Comparison of ENCODE assay signal across 16 cellular contexts in the genomic region with DNA sequence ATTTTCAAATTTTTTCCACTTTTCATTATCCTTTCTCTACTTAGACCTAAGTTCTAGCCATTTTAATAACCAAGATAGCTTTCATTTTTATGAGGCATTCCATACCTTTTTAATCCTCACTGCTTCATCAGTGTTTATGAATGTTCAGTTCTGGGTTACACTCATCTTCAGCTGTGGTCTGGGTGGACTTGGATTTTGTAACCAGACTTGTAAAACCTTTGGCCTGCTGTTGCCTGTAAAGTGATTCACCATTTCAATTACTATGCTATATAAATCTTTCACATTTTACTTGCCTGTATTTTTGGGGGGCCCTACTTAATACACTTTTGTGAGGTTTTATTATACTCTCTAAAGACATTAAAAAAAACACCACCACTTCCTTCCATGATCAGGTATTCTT. TPM values are rescaled to one million over a fixed set of nuclear protein-coding genes. Genes with fewer than 3 reads are reported as not detected.
A peak's percentile ranks its signal among the peaks of the same experiment; 100 is the strongest.
DNase-seq lines count a peak whose midpoint lies in the region; ATAC-seq and TF ChIP-seq lines count a peak whose summit lies in the region.
"Had no signal": no experiment of that assay in that cellular context is flagged by ENCODE, and none has a peak within 500 bp of the region (broad histone marks: within the 10 kb centered on the region; RNA-seq: fewer than 3 reads in every experiment).

No MANE protein-coding gene starts in this region.

- ATAC-seq in GM19324 (IDR thresholded peaks at IDR 0.05; ENCODE audit: low FRiP score, unreplicated experiment) = no peak
- no peak for ATAC-seq in GM18505 (IDR thresholded peaks at IDR 0.05; ENCODE audit: unreplicated experiment)
- ATAC-seq: heart left ventricle had no signal

- DNase-seq in HS-5 (ENCODE audit: low read depth) (peak; percentile 79), brain microvascular endothelial cell (peak; percentile 73), mesenchymal stem cell (peak; percentile 84), NCI-H748 treated with DMSO at 0.1 percent for 48 hours (lab: John Stamatoyannopoulos, UW) (no peak)
- no peak for DNase-seq in activated effector memory CD4-positive, alpha-beta T cell treated with Interleukin-2 at 50 U/mL for 16 hours
- DNase-seq: activated CD4-positive, alpha-beta memory T cell treated with anti-CD3 and anti-CD28 coated beads for 36 hours; activated naive CD4-positive, alpha-beta T cell treated with anti-CD3 and anti-CD28 coated beads for 36 hours; dorsolateral prefrontal cortex; GDM1; heart left ventricle; NCI-H2107 had no signal

- in situ Hi-C loops in brain microvascular endothelial cell (cut with HindIII; ENCODE audit: low pct_ligation_motif_present, low sequenced_read_pairs) = no loop called here

- H3K9ac ChIP-seq in mesenchymal stem cell (ENCODE audit: low read length) = no peak overlapping the region

- no peak overlapping the region for H3K4me2 ChIP-seq in mesenchymal stem cell (ENCODE audit: low read length, poor library complexity, severe bottlenecking)

- H3K4me3 ChIP-seq in ACC112 (ENCODE audit: low read depth, low read length) (no peak overlapping the region), brain microvascular endothelial cell (ENCODE audit: low read depth, low read length) (no peak overlapping the region), mesenchymal stem cell (ENCODE audit: insufficient read depth in 1 of 2, low read depth in 1 of 2, low read length in 2 of 2) (no peak overlapping the region)
- H3K4me3 ChIP-seq: dorsolateral prefrontal cortex, heart left ventricle, skin epidermis, upper lobe of left lung had no signal

- H2BK120ac ChIP-seq in mesenchymal stem cell (ENCODE audit: low read depth, low read length) = no peak overlapping the region

- no peak overlapping the region for H2BK12ac ChIP-seq in mesenchymal stem cell (ENCODE audit: low read length in 2 of 2)

- H3K23ac ChIP-seq in mesenchymal stem cell (ENCODE audit: low read length in 2 of 2) = no peak overlapping the region

- H3K27ac ChIP-seq in ACC112 (ENCODE audit: low read depth, low read length) (peak overlapping the region; percentile 80), brain microvascular endothelial cell (no peak overlapping the region), mesenchymal stem cell (ENCODE audit: low read length, poor library complexity, severe bottlenecking) (no peak overlapping the region)
- H3K27ac ChIP-seq: dorsolateral prefrontal cortex, heart left ventricle, skin epidermis, upper lobe of left lung had no signal

- TF ChIP-seq POLR2A in GM18505 (IDR thresholded peaks at IDR 0.05; ENCODE audit: borderline replicate concordance, extremely low read depth, insufficient read depth, insufficient read length) = no peak

- no peak overlapping the region for H2BK5ac ChIP-seq in mesenchymal stem cell (ENCODE audit: low read depth, low read length, poor library complexity, severe bottlenecking)

- H3K9me3 ChIP-seq in mesenchymal stem cell (ENCODE audit: control insufficient read depth, low read length) = no peaks in the 10 kb centered on the region
- H3K9me3 ChIP-seq: heart left ventricle, upper lobe of left lung had no signal

- no peak overlapping the region for H4K8ac ChIP-seq in mesenchymal stem cell (ENCODE audit: low read length)

- no peak overlapping the region for H3K14ac ChIP-seq in mesenchymal stem cell (ENCODE audit: low read length in 2 of 2)

- H3K27me3 ChIP-seq in ACC112 (ENCODE audit: insufficient read depth, low read length) = no peaks in the 10 kb centered on the region
- H3K27me3 ChIP-seq in brain microvascular endothelial cell (replicated peaks) = no peaks in the 10 kb centered on the region
- H3K27me3 ChIP-seq in mesenchymal stem cell (ENCODE audit: control insufficient read depth in 1 of 2, insufficient read depth in 1 of 2, low read length in 2 of 2) = no peaks in the 10 kb centered on the region
- H3K27me3 ChIP-seq: dorsolateral prefrontal cortex, heart left ventricle, upper lobe of left lung had no signal

- H3K36me3 ChIP-seq in ACC112 (ENCODE audit: insufficient read depth, low read length) (peaks cover 11% of the 10 kb centered on the region), brain microvascular endothelial cell (replicated peaks) (no peaks in the 10 kb centered on the region), mesenchymal stem cell (ENCODE audit: control insufficient read depth in 1 of 2, insufficient read depth in 2 of 2, low read depth in 1 of 2, low read length in 2 of 2) (peaks cover 1 to 5% of the 10 kb centered on the region in 2 experiments)
- H3K36me3 ChIP-seq: upper lobe of left lung had no signal

- H3K18ac ChIP-seq in mesenchymal stem cell (ENCODE audit: low read depth in 1 of 2, low read length in 2 of 2) = no peak overlapping the region

- no peak overlapping the region for H2AK5ac ChIP-seq in mesenchymal stem cell (ENCODE audit: low read length, severe bottlenecking)

- H4K91ac ChIP-seq in mesenchymal stem cell (ENCODE audit: low read length) = no peak overlapping the region

- no peak overlapping the region for H3K4ac ChIP-seq in mesenchymal stem cell (ENCODE audit: low read depth in 1 of 2, low read length in 2 of 2)

- peaks cover 37% of the 10 kb centered on the region for H3K4me1 ChIP-seq in ACC112 (ENCODE audit: control insufficient read depth, insufficient read depth, low read length, unreplicated experiment)
- no peaks in the 10 kb centered on the region for H3K4me1 ChIP-seq in mesenchymal stem cell (ENCODE audit: control insufficient read depth, insufficient read depth, low read depth, low read length)

- no peak overlapping the region for H2BK15ac ChIP-seq in mesenchymal stem cell (ENCODE audit: low read depth, poor library complexity, severe bottlenecking)

- H2AFZ ChIP-seq in ACC112 (ENCODE audit: low read length, unreplicated experiment) (no peak overlapping the region), mesenchymal stem cell (ENCODE audit: low read depth, low read length) (no peak overlapping the region)

- H3K79me1 ChIP-seq in mesenchymal stem cell (replicated peaks; ENCODE audit: low read length, poor library complexity, severe bottlenecking) = peaks cover 11% of the 10 kb centered on the region

- H3K79me2 ChIP-seq in ACC112 (ENCODE audit: control insufficient read depth, insufficient read depth, low read length, unreplicated experiment) = peaks cover 41% of the 10 kb centered on the region

- no peak for TF ChIP-seq CTCF in brain microvascular endothelial cell (IDR thresholded peaks at IDR 0.05; ENCODE audit: low read depth, low read length, missing control alignments)

RNA-seq across cellular contexts. Expression of a gene that starts 46.2 kb away (rescaled TPM):
- 24.1 TPM for polyA plus RNA-seq in mesenchymal stem cell (2013, experiment 1 of 2)
- 25.0 TPM for polyA plus RNA-seq in mesenchymal stem cell (2013, experiment 2 of 2)

Comparison
In these comparisons a context has a peak if more than half of its experiments do, and no peak if none do; other contexts are left out.
1. DNase-seq: peak in HS-5 (single experiment), brain microvascular endothelial cell (single experiment) and mesenchymal stem cell (single experiment); none in NCI-H748 treated with DMSO at 0.1 percent for 48 hours (single experiment) and activated effector memory CD4-positive, alpha-beta T cell treated with Interleukin-2 at 50 U/mL for 16 hours (single experiment).